ENCODE assay signal across 24 cellular contexts in the genomic region with DNA sequence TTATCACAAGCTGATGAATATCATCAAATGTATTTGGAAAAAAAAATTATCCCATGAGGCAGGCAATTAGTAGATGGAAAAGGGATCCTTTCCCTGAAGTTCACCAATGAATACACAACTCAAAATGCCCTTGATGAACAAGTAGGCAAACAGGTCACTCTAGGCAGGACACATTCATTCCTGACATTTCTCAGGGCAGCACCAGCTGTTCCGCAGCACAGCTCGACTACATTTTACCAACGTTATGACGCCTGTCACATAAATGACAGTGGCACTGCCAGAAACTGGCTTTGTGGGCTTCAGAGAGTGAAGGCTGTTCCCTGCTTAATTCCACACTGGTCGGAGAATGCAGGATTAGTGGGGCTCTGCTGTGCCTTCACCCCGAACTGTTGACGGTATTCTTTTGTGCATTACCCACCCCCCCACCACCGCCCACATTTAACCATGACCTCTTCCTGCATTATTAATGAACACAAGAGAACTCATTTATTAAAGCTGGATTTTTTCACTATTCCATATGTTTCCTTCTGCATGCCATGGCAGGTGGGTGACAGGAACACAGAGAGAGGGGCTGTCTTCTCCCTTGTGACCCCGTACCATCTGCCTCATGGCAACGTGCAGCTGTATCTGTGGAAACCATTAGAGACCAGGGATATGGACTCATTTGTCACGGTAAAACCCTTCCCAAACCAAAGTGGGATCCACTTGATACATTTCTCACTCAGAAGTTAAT.
DNase-seq lines count a peak whose midpoint lies in the region; ATAC-seq and TF ChIP-seq lines count a peak whose summit lies in the region.
"Had no signal": no experiment of that assay in that cellular context is flagged by ENCODE, and none has a peak within 500 bp of the region (broad histone marks: within the 10 kb centered on the region; RNA-seq: fewer than 3 reads in every experiment).

No MANE protein-coding gene starts in this region.

- 63 to 78% methylated on average over 7 to 8 of the region's 11 CpGs for WGBS in gastroesophageal sphincter (ENCODE audit: low coverage in 1 of 2), 2 donors

- peak overlapping the region; percentile 15 to 82 (median 51) for H3K27ac ChIP-seq in gastroesophageal sphincter
- H3K27ac ChIP-seq in neural cell (ENCODE audit: low read length), result peak overlapping the region; percentile 7
- no peak overlapping the region for H3K27ac ChIP-seq in thoracic aorta
- peak overlapping the region in 1 of 4 donors; percentile 13 for H3K27ac ChIP-seq in Peyer's patch
- no peak overlapping the region for H3K27ac ChIP-seq in RWPE1
- H3K27ac ChIP-seq: PC-9, skin epidermis had no signal

- DNase-seq in NCI-H524 treated with DMSO at 0.1 percent for 48 hours (lab: John Stamatoyannopoulos, UW), result peak; percentile 12
- no peak for DNase-seq in thoracic aorta (ENCODE audit: low spot score)
- no peak for DNase-seq in NCI-H1417 treated with DMSO at 0.1 percent for 48 hours (lab: John Stamatoyannopoulos, UW)
- no peak for DNase-seq in Peyer's patch
- no peak for DNase-seq in RWPE1 (ENCODE audit: low spot score)
- DNase-seq: activated CD4-positive, CD25-positive, alpha-beta regulatory T cell treated with anti-CD3 and anti-CD28 coated beads, Interleukin-2, amount 50 U/mL, for 72 hours; activated CD8-positive, alpha-beta T cell treated with anti-CD3 and anti-CD28 coated beads for 36 hours; activated gamma-delta T cell; C1 segment of cervical spinal cord; Calu3; DND-41; H7; Kasumi-1; natural killer cell; NCI-H187 treated with DMSO at 0.1 percent for 48 hours; NCI-H226; PC-9; posterior cingulate gyrus; substantia nigra; T-cell had no signal

- no peaks in the 10 kb centered on the region for H3K79me2 ChIP-seq in neural cell (replicated peaks; ENCODE audit: insufficient read depth, low read length)

- H4K20me1 ChIP-seq in neural cell (ENCODE audit: insufficient read depth), result no peaks in the 10 kb centered on the region

- H3K27me3 ChIP-seq in gastroesophageal sphincter (no peaks in the 10 kb centered on the region), neural cell (ENCODE audit: insufficient read depth, low read depth, low read length) (no peaks in the 10 kb centered on the region), thoracic aorta (replicated peaks; ENCODE audit: insufficient read depth) (no peaks in the 10 kb centered on the region), Peyer's patch (no peaks in the 10 kb centered on the region)

- peak overlapping the region; percentile 16 for H3K4me2 ChIP-seq in neural cell (ENCODE audit: low read length)
- H3K4me2 ChIP-seq: PC-9 had no signal

- ATAC-seq in gastroesophageal sphincter (no peak), thoracic aorta (ENCODE audit: insufficient number of reproducible peaks, low FRiP score, low read depth) (no peak), HG02623 (IDR thresholded peaks at IDR 0.05; ENCODE audit: unreplicated experiment) (no peak)
- ATAC-seq: activated CD8-positive, alpha-beta T cell treated with anti-CD3 and anti-CD28 coated beads for 36 hours; natural killer cell; T-cell had no signal

- peak overlapping the region; percentile 21 for H3K9ac ChIP-seq in neural cell (ENCODE audit: low read length)

- TF ChIP-seq EP300 in gastroesophageal sphincter (IDR thresholded peaks at IDR 0.05) (no peak), neural cell (conservative IDR thresholded peaks at IDR 0.05; ENCODE audit: poor library complexity, severe bottlenecking) (peak; percentile 91)

- H3K4me1 ChIP-seq in gastroesophageal sphincter, result peaks cover 16 to 83% (median 19%) of the 10 kb centered on the region in 3 donors
- peaks cover 23 to 43% of the 10 kb centered on the region in 2 donors for H3K4me1 ChIP-seq in thoracic aorta (ENCODE audit: control insufficient read depth in 1 of 2, low read depth in 2 of 2)
- H3K4me1 ChIP-seq in Peyer's patch, result no peaks in the 10 kb centered on the region

- CTCF ChIA-PET in RWPE1 (lab: Yijun Ruan, JAX), result no interaction called here

- no peak overlapping the region for H2AFZ ChIP-seq in neural cell (ENCODE audit: low read depth, low read length)
- H2AFZ ChIP-seq: PC-9 had no signal

- H3K4me3 ChIP-seq in gastroesophageal sphincter, result no peak overlapping the region
- peak overlapping the region; percentile 36 for H3K4me3 ChIP-seq in neural cell (ENCODE audit: low read length)
- H3K4me3 ChIP-seq in thoracic aorta, result peak overlapping the region; percentile 20
- H3K4me3 ChIP-seq in Peyer's patch, result no peak overlapping the region
- H3K4me3 ChIP-seq: PC-9, skin epidermis had no signal

- no peaks in the 10 kb centered on the region for H3F3A ChIP-seq in neural cell (ENCODE audit: insufficient read depth, low read length, poor library complexity, severe bottlenecking)

- H3K9me2 ChIP-seq in neural cell (ENCODE audit: insufficient read depth, low read length), result no peaks in the 10 kb centered on the region

- POLR2A ChIA-PET in RWPE1 (lab: Yijun Ruan, JAX; ENCODE audit: low non-redundant PET), result no interaction called here

- TF ChIP-seq RAD21 in neural cell (conservative IDR thresholded peaks at IDR 0.05), result no peak

- H3K36me3 ChIP-seq in gastroesophageal sphincter (no peaks in the 10 kb centered on the region), neural cell (ENCODE audit: insufficient read depth, low read length) (no peaks in the 10 kb centered on the region), thoracic aorta (no peaks in the 10 kb centered on the region), Peyer's patch (no peaks in the 10 kb centered on the region)

- TF ChIP-seq CTCF in gastroesophageal sphincter (IDR thresholded peaks at IDR 0.05) (no peak), neural cell (IDR thresholded peaks at IDR 0.05; ENCODE audit: poor library complexity, severe bottlenecking) (no peak), thoracic aorta (IDR thresholded peaks at IDR 0.05) (no peak), Peyer's patch (IDR thresholded peaks at IDR 0.05) (no peak), RWPE1 (conservative IDR thresholded peaks at IDR 0.05; ENCODE audit: low read depth) (no peak)

- TF ChIP-seq POLR2A in gastroesophageal sphincter (IDR thresholded peaks at IDR 0.05) (no peak), Peyer's patch (IDR thresholded peaks at IDR 0.05) (no peak)

- no peaks in the 10 kb centered on the region for H3K9me3 ChIP-seq in gastroesophageal sphincter
- no peaks in the 10 kb centered on the region for H3K9me3 ChIP-seq in neural cell (ENCODE audit: low read length)
- no peaks in the 10 kb centered on the region for H3K9me3 ChIP-seq in thoracic aorta
- no peaks in the 10 kb centered on the region for H3K9me3 ChIP-seq in Peyer's patch

TF ChIP-seq in neural cell, 6 proteins besides CTCF, POLR2A, EP300 and RAD21:
- TF ChIP-seq TAF1 (IDR thresholded peaks at IDR 0.05; ENCODE audit: low read depth) (no peak), POLR2AphosphoS5 (IDR thresholded peaks at IDR 0.05) (peak; percentile 85)

Comparison
In these comparisons a context has a peak if more than half of its experiments do, and no peak if none do; other contexts are left out.
1. H3K27ac ChIP-seq: peak in gastroesophageal sphincter (4 of 4) and neural cell (single experiment); none in thoracic aorta (0 of 2) and RWPE1 (single experiment).
2. H3K4me3 ChIP-seq: peak in neural cell (single experiment) and thoracic aorta (single experiment); none in gastroesophageal sphincter (0 of 2) and Peyer's patch (0 of 4).